ENCODE assay signal across 18 cellular contexts in the genomic region with DNA sequence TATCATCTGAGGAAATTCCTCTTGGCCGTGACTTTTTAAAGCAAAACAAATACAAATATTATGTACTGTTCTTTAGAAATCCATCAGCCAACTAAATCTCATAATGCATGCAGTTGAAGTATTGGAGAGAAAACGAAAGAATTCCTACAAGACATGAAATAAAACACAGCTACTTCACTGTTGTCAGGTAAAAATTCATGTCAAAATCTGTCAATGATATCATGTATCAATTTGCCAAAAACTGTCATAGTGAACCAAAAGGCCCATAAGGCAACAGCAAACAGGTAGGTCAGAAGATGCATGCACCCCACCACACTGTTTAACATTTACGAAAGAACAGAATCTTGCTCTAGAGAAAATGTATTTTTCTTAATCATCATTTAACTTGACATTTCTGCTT. TPM values are rescaled to one million over a fixed set of nuclear protein-coding genes. Genes with fewer than 3 reads are reported as not detected.
DNase-seq lines count a peak whose midpoint lies in the region; ATAC-seq and TF ChIP-seq lines count a peak whose summit lies in the region.
"Had no signal": no experiment of that assay in that cellular context is flagged by ENCODE, and none has a peak within 500 bp of the region (broad histone marks: within the 10 kb centered on the region; RNA-seq: fewer than 3 reads in every experiment).

No MANE protein-coding gene starts in this region.

- CTCF ChIA-PET in SK-N-SH (lab: Yijun Ruan, JAX): interaction anchor here (0.7 to 6.3 kb wide), 9 partner anchors 8 to 407 kb away, joined by 3 to 39 read pairs (median 4); partner anchors contain the start of gene BCAP29

- H2AFZ ChIP-seq in SK-N-SH (ENCODE audit: low read depth): no peak overlapping the region

- H4K20me1 ChIP-seq in SK-N-SH (ENCODE audit: insufficient read depth): no peaks in the 10 kb centered on the region

- H3K27ac ChIP-seq in heart right ventricle (peak overlapping the region; percentile 46 to 86 (median 78)), SK-N-SH (ENCODE audit: low read depth in 2 of 2, low read length in 1 of 2) (peak overlapping the region; percentile 39 to 81; a peak in 3 of 4 replicates), dorsolateral prefrontal cortex (peak overlapping the region in 47 of 59 donors; percentile 0 to 82 (median 62))

- H3K9ac ChIP-seq in SK-N-SH: no peak overlapping the region
- H3K9ac ChIP-seq: BLaER1 treated with 17β-estradiol and CSF1 and Interleukin-3, amounts not matched to agents 10 nM and 100 nM had no signal

- 0 out of 4 replicates have a peak, but pooled peaks of 1 of the 2 experiments have one; percentile 33 for TF ChIP-seq EP300 in SK-N-SH (IDR thresholded peaks at IDR 0.05; ENCODE audit: borderline replicate concordance in 1 of 2, low read depth in 1 of 2, low read length in 1 of 2)

- H3K4me3 ChIP-seq in heart right ventricle (peak overlapping the region in 9 of 10 donors; percentile 12 to 49 (median 39)), SK-N-SH (ENCODE audit: low read depth in 2 of 2, low read length in 1 of 2) (peak overlapping the region in 1 of 2 experiments; percentile 7; a peak in 3 of 4 replicates), dorsolateral prefrontal cortex (peak overlapping the region in 58 of 59 donors; percentile 8 to 67 (median 49))
- H3K4me3 ChIP-seq: BLaER1 treated with 17β-estradiol and CSF1 and Interleukin-3, amounts not matched to agents 10 nM and 100 nM had no signal

- H3K36me3 ChIP-seq in heart right ventricle: no peaks in the 10 kb centered on the region
- H3K36me3 ChIP-seq in SK-N-SH (replicated peaks in 1 of 2; ENCODE audit: control insufficient read depth in 1 of 2, insufficient read depth in 2 of 2, low read length in 1 of 2): no peaks in the 10 kb centered on the region
- H3K36me3 ChIP-seq: BLaER1 treated with 17β-estradiol and CSF1 and Interleukin-3, amounts not matched to agents 10 nM and 100 nM had no signal

- no peak for TF ChIP-seq RAD21 in SK-N-SH (IDR thresholded peaks at IDR 0.05; ENCODE audit: low read length)

- DNase-seq in heart right ventricle: no peak
- DNase-seq in left cardiac atrium: no peak
- DNase-seq in SK-N-SH: no peak
- no peak for DNase-seq in dorsolateral prefrontal cortex
- DNase-seq in superior temporal gyrus (ENCODE audit: extremely low spot score): peak; percentile 43
- no peak for DNase-seq in CD1c-positive myeloid dendritic cell (ENCODE audit: extremely low spot score)
- DNase-seq in A172 (ENCODE audit: low spot score): no peak
- DNase-seq: 8988T; CD8-positive, alpha-beta memory T cell; KBM-7; NCI-H187; NCI-H2227 treated with DMSO at 0.1 percent for 48 hours; NCI-H524; PC-3; RPMI8226 had no signal

- H3K4me1 ChIP-seq in heart right ventricle (peaks cover 0 to 24% (median 0%) of the 10 kb centered on the region in 9 donors), SK-N-SH (ENCODE audit: control insufficient read depth in 1 of 2, insufficient read depth in 2 of 2, low read depth in 1 of 2, low read length in 1 of 2) (peaks cover 5 to 38% of the 10 kb centered on the region in 2 experiments; a peak in 2 of 4 replicates)

- H3K9me3 ChIP-seq in heart right ventricle: no peaks in the 10 kb centered on the region
- H3K9me3 ChIP-seq in SK-N-SH: no peaks in the 10 kb centered on the region
- H3K9me3 ChIP-seq: BLaER1 treated with 17β-estradiol and CSF1 and Interleukin-3, amounts not matched to agents 10 nM and 100 nM had no signal

- intact Hi-C loops in heart right ventricle (cut with DNase I) (loop anchor here in 3 of 10 donors (5.0 to 10.0 kb wide), 4 partner anchors 90 to 270 kb away; partner anchors contain the start of genes BCAP29 (in 2 of the 3), CBLL1 (in 1 of the 3), COG5 (in 1 of the 3) and DUS4L (in 1 of the 3)), left cardiac atrium (cut with DNase I) (no loop called here), dorsolateral prefrontal cortex (cut with DNase I) (no loop called here)

- H3K27me3 ChIP-seq in heart right ventricle: no peaks in the 10 kb centered on the region
- no peaks in the 10 kb centered on the region for H3K27me3 ChIP-seq in SK-N-SH (ENCODE audit: insufficient read depth)
- H3K27me3 ChIP-seq in dorsolateral prefrontal cortex: no peaks in the 10 kb centered on the region
- H3K27me3 ChIP-seq: BLaER1 treated with 17β-estradiol and CSF1 and Interleukin-3, amounts not matched to agents 10 nM and 100 nM had no signal

- POLR2A ChIA-PET in SK-N-SH (lab: Yijun Ruan, JAX): no interaction called here

- 0 out of 2 replicates have a peak, but pooled peaks cover 3% of the 10 kb centered on the region for H3K79me2 ChIP-seq in SK-N-SH (ENCODE audit: insufficient read depth)

- 25 to 53% methylated on average over 3 of the region's 3 CpGs for WGBS in heart right ventricle, 2 donors
- 41% methylated on average over 3 of the region's 3 CpGs for WGBS in SK-N-SH (ENCODE audit: low lambda C conversion rate)

- TF ChIP-seq CTCF in heart right ventricle (IDR thresholded peaks at IDR 0.05) (no peak), SK-N-SH (IDR thresholded peaks at IDR 0.05) (no peak), dorsolateral prefrontal cortex (IDR thresholded peaks at IDR 0.05 in 54 of 56, conservative IDR thresholded peaks at IDR 0.05 in 2 of 56; ENCODE audit: low read depth in 1 of 56, partially characterized antibody in 56 of 56) (no peak)

- H3K9me2 ChIP-seq in SK-N-SH: no peaks in the 10 kb centered on the region

- H3F3A ChIP-seq in SK-N-SH (replicated peaks; ENCODE audit: insufficient read depth): peaks cover 6% of the 10 kb centered on the region

- no peak for ATAC-seq in heart right ventricle
- no peak for ATAC-seq in left cardiac atrium
- no peak for ATAC-seq in GM21360 (IDR thresholded peaks at IDR 0.05; ENCODE audit: unreplicated experiment)
- ATAC-seq: HepG2, PC-3 had no signal

- peak overlapping the region; percentile 26 for H3K4me2 ChIP-seq in SK-N-SH

TF ChIP-seq in SK-N-SH, 30 proteins besides CTCF, POLR2A, EP300 and RAD21:
- TF ChIP-seq POLR2AphosphoS5 (IDR thresholded peaks at IDR 0.05; ENCODE audit: low read depth, low read length): no peak
- TF ChIP-seq FOXJ3 (CRISPR knock-in tag; IDR thresholded peaks at IDR 0.05): no peak
- TF ChIP-seq, protein P1, sequence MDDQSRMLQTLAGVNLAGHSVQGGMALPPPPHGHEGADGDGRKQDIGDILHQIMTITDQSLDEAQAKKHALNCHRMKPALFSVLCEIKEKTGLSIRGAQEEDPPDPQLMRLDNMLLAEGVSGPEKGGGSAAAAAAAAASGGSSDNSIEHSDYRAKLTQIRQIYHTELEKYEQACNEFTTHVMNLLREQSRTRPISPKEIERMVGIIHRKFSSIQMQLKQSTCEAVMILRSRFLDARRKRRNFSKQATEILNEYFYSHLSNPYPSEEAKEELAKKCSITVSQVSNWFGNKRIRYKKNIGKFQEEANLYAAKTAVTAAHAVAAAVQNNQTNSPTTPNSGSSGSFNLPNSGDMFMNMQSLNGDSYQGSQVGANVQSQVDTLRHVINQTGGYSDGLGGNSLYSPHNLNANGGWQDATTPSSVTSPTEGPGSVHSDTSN (IDR thresholded peaks at IDR 0.05): peak; percentile 33; the same call in 1 of the 2 replicates
- no peak for TF ChIP-seq TEAD4 (IDR thresholded peaks at IDR 0.05; ENCODE audit: borderline replicate concordance, insufficient read depth)
- TF ChIP-seq SMC3 (IDR thresholded peaks at IDR 0.05; ENCODE audit: low read depth, low read length): no peak
- no peak for TF ChIP-seq MEF2A (IDR thresholded peaks at IDR 0.05; ENCODE audit: borderline replicate concordance, low read depth)

RNA-seq across cellular contexts. Expression of gene GPR22, which starts 2.3 kb away (rescaled TPM):
- total RNA-seq in heart right ventricle (10 to 100 TPM; 20.0 to 61.9 (median 36.4) TPM), left cardiac atrium (10 to 100 TPM; 15.7 to 33.5 TPM), dorsolateral prefrontal cortex (10 to 100 TPM in 119 of 120 experiments, 1 to 10 TPM in 1; 8.3 to 68.8 (median 37.6) TPM)
- polyA plus RNA-seq in heart right ventricle (10 to 100 TPM in 1 of 2 donors, 1 to 10 TPM in 1; 6.1 to 11.4 TPM), SK-N-SH (2012; rRNA removed) (0.03 and 0.23 TPM in 2 replicates)
- polyA plus RNA-seq in SK-N-SH (2012; cell fraction: cytosol; rRNA removed): 0.12 TPM in 2 replicates
- not detected in 2 replicates for polyA plus RNA-seq in SK-N-SH (2012; cell fraction: nucleus; rRNA removed)
- not detected in 2 replicates for total RNA-seq in A172 (2014; rRNA removed; shearing (Covaris generic))
- total RNA-seq: CD8-positive, alpha-beta memory T cell; HepG2; PC-3 had no signal
- polyA plus RNA-seq: HepG2 had no signal
